Comparison of ENCODE assay signal across 1 cellular context in genomic region chr5:43066799-43067741, GRCh38.
TF ChIP-seq lines count a peak whose summit lies in the region.

No MANE protein-coding gene starts in this region.

TF ChIP-seq in GM12878, 131 proteins besides CTCF, POLR2A, EP300 and RAD21 (continued from another document and continues in another):
- TF ChIP-seq WRNIP1 (IDR thresholded peaks at IDR 0.05; ENCODE audit: borderline replicate concordance, low read depth, low read length), result 0 out of 2 replicates have a peak, but pooled peaks have one; percentile 37
- TF ChIP-seq SREBF1 (IDR thresholded peaks at IDR 0.05; ENCODE audit: low read length), result no peak
- TF ChIP-seq KDM1A (IDR thresholded peaks at IDR 0.05; ENCODE audit: borderline replicate concordance), result no peak
- no peak for TF ChIP-seq CHD4 (IDR thresholded peaks at IDR 0.05)
- no peak for TF ChIP-seq SUPT20H (IDR thresholded peaks at IDR 0.05; ENCODE audit: borderline replicate concordance, control insufficient read depth, low read depth, low read length)
- no peak for TF ChIP-seq FOS (IDR thresholded peaks at IDR 0.05; ENCODE audit: borderline replicate concordance, extremely low read depth, insufficient read length)
- no peak for TF ChIP-seq BCLAF1 (IDR thresholded peaks at IDR 0.05)
- no peak for TF ChIP-seq SMARCA5 (IDR thresholded peaks at IDR 0.05)
- no peak for TF ChIP-seq CHD2 (IDR thresholded peaks at IDR 0.05; ENCODE audit: borderline replicate concordance, low read depth, low read length)
- TF ChIP-seq MAX (IDR thresholded peaks at IDR 0.05; ENCODE audit: low read depth, low read length), result no peak
- 0 out of 2 replicates have a peak, but pooled peaks have one; percentile 41 for TF ChIP-seq PAX5 (IDR thresholded peaks at IDR 0.05; ENCODE audit: borderline replicate concordance, low read depth, low read length)
- TF ChIP-seq ZNF687 (IDR thresholded peaks at IDR 0.05), result no peak
- TF ChIP-seq SRF (IDR thresholded peaks at IDR 0.05; ENCODE audit: low read depth in 2 of 2, low read length in 2 of 2), result peak in 1 of 2 experiments; percentile 60; a peak in 1 of 4 replicates
- no peak; the same call in 1 of the 2 replicates for TF ChIP-seq SIN3A (IDR thresholded peaks at IDR 0.05; ENCODE audit: low read depth, low read length)
- TF ChIP-seq DPF2 (IDR thresholded peaks at IDR 0.05), result 0 out of 2 replicates have a peak, but pooled peaks have one; percentile 52
- TF ChIP-seq SMAD1 (IDR thresholded peaks at IDR 0.05; ENCODE audit: low read depth, partially characterized antibody), result peak; percentile 42
- no peak for TF ChIP-seq EZH2 (IDR thresholded peaks at IDR 0.05; ENCODE audit: borderline replicate concordance, control insufficient read depth, low read depth, low read length)
- TF ChIP-seq SIX5 (IDR thresholded peaks at IDR 0.05; ENCODE audit: low read depth, low read length, severe bottlenecking), result peak; percentile 67
- TF ChIP-seq RELA (IDR thresholded peaks at IDR 0.05; ENCODE audit: borderline replicate concordance, partially characterized antibody), result no peak
- TF ChIP-seq POU2F2 (IDR thresholded peaks at IDR 0.05; ENCODE audit: borderline replicate concordance, low read depth, low read length), result peak; percentile 55; the same call in 2 of the 3 replicates
- TF ChIP-seq MYB (IDR thresholded peaks at IDR 0.05; ENCODE audit: borderline replicate concordance, low read depth, low read length), result no peak
- TF ChIP-seq ESRRA (IDR thresholded peaks at IDR 0.05; ENCODE audit: low read length), result no peak
- TF ChIP-seq PBX3 (IDR thresholded peaks at IDR 0.05; ENCODE audit: insufficient replicate concordance, low read depth, low read length), result no peak
- TF ChIP-seq SP1 (IDR thresholded peaks at IDR 0.05; ENCODE audit: low read depth, low read length), result no peak
- TF ChIP-seq FOXK2 (IDR thresholded peaks at IDR 0.05), result peak; percentile 64; the same call in 1 of the 2 replicates
- peak; percentile 37 for TF ChIP-seq KLF5 (IDR thresholded peaks at IDR 0.05; ENCODE audit: partially characterized antibody)
- TF ChIP-seq CEBPZ (IDR thresholded peaks at IDR 0.05; ENCODE audit: low read depth, low read length), result no peak
- peak; percentile 53; the same call in 1 of the 2 replicates for TF ChIP-seq CHD1 (IDR thresholded peaks at IDR 0.05; ENCODE audit: low read depth, low read length)
- TF ChIP-seq SPI1 (IDR thresholded peaks at IDR 0.05; ENCODE audit: borderline replicate concordance, insufficient read depth, low read depth, low read length), result no peak
- TF ChIP-seq GATAD2B (conservative IDR thresholded peaks at IDR 0.05; ENCODE audit: low read depth), result no peak
- no peak for TF ChIP-seq EED (IDR thresholded peaks at IDR 0.05; ENCODE audit: low read depth)
- peak; percentile 22 to 62; a peak in 2 of 4 replicates for TF ChIP-seq IKZF2 (IDR thresholded peaks at IDR 0.05)
- no peak for TF ChIP-seq STAT1 (conservative IDR thresholded peaks at IDR 0.05)
- no peak for TF ChIP-seq NRF1 (conservative IDR thresholded peaks at IDR 0.05; ENCODE audit: low read depth, low read length)
- peak; percentile 58; the same call in 1 of the 2 replicates for TF ChIP-seq RB1 (IDR thresholded peaks at IDR 0.05; ENCODE audit: borderline replicate concordance)
- TF ChIP-seq POLR2AphosphoS5 (IDR thresholded peaks at IDR 0.05; ENCODE audit: low read length), result peak; percentile 73; the same call in 1 of the 2 replicates
- TF ChIP-seq IRF5 (IDR thresholded peaks at IDR 0.05; ENCODE audit: borderline replicate concordance), result no peak
- TF ChIP-seq EGR1 (IDR thresholded peaks at IDR 0.05; ENCODE audit: borderline replicate concordance in 1 of 2, low read depth in 2 of 2, low read length in 2 of 2), result 0 out of 3 replicates have a peak, but pooled peaks of 1 of the 2 experiments have one; percentile 29
- no peak for TF ChIP-seq BCL3 (IDR thresholded peaks at IDR 0.05; ENCODE audit: borderline replicate concordance, insufficient read depth, low read depth, low read length, poor library complexity, severe bottlenecking)
- TF ChIP-seq CEBPB (IDR thresholded peaks at IDR 0.05; ENCODE audit: borderline replicate concordance in 1 of 2, low read depth in 2 of 2, low read length in 2 of 2), result no peak
- no peak for TF ChIP-seq CUX1 (IDR thresholded peaks at IDR 0.05; ENCODE audit: insufficient replicate concordance, low read depth, low read length)
- TF ChIP-seq NR2C1 (IDR thresholded peaks at IDR 0.05), result peak; percentile 19; the same call in 1 of the 2 replicates
